9 cellular contexts compared by ENCODE assay signal in the genomic region with DNA sequence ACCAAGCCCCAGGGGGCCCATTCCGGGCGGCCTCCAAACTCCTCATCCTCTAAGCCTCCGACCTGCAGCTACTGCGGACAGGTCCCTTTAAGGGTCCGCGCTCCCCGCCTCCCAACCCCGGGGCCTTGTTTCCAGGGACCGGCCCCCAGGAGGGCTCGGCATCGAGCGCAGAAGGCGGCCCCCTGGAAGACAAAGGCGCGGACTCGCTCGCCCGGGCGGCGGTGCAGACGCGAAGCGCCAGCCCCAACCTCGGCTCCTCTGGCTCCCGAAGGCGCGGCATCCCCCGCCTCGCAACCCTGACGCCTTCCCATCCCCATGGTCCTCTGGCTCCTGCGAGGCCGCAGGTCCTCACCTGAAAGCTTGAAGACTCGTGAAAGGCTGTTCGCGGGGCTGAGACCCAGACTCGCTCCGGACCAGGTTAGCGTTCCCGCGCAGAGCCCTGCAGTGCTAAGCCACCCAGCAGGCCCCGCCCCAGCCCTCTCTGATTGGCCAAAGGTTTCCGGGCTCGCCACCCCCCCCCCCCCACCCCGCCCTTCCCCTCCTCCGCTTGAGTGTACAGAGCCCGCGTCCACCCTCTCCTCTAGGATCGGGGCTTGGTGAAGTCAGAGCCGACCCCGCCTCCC. TPM values are rescaled to one million over a fixed set of nuclear protein-coding genes. Genes with fewer than 3 reads are reported as not detected.
DNase-seq lines count a peak whose midpoint lies in the region; ATAC-seq and TF ChIP-seq lines count a peak whose summit lies in the region.
"Had no signal": no experiment of that assay in that cellular context is flagged by ENCODE, and none has a peak within 500 bp of the region (broad histone marks: within the 10 kb centered on the region; RNA-seq: fewer than 3 reads in every experiment).

A gene (minus strand): TSS at position 426 of the 623 bp plus-strand sequence.

- no peaks in the 10 kb centered on the region for H3K9me3 ChIP-seq in endodermal cell (ENCODE audit: control insufficient read depth, low read length)

- H3K27ac ChIP-seq in endodermal cell (ENCODE audit: low read depth, low read length), result peak within 1 kb of the TSS; percentile 90
- H3K27ac ChIP-seq: VCaP had no signal

- H3K9ac ChIP-seq in endodermal cell (ENCODE audit: extremely low read depth, low read length, poor library complexity, severe bottlenecking), result peak within 1 kb of the TSS; percentile 34

- H3K9me3 Mint-ChIP-seq in endodermal cell (peaks cover 39% of the 10 kb centered on the region), memory B cell (no peaks in the 10 kb centered on the region)

- H3K4me1 ChIP-seq in endodermal cell (ENCODE audit: control insufficient read depth, insufficient read depth, low read length), result no peaks in the 10 kb centered on the region

- no peaks in the 10 kb centered on the region for H3K27me3 ChIP-seq in endodermal cell (ENCODE audit: control insufficient read depth, insufficient read depth, low read length, poor library complexity, severe bottlenecking)

- no peaks in the 10 kb centered on the region for H3K4me1 Mint-ChIP-seq in endodermal cell
- H3K4me1 Mint-ChIP-seq in memory B cell, result no peaks in the 10 kb centered on the region

- H3K36me3 Mint-ChIP-seq in endodermal cell (ENCODE audit: low read depth) (no peaks in the 10 kb centered on the region), memory B cell (no peaks in the 10 kb centered on the region)

- ATAC-seq in HG03066 (IDR thresholded peaks at IDR 0.05; ENCODE audit: low read depth, unreplicated experiment) (peak; percentile 88), memory B cell (ENCODE audit: low read depth) (peak; percentile 67)

- 0% methylated on average over 2 to 44 of the region's 50 CpGs for WGBS in endodermal cell (ENCODE audit: insufficient coverage in 1 of 2, insufficient read length in 1 of 2), 2 experiments

- H3K27me3 Mint-ChIP-seq in endodermal cell (ENCODE audit: insufficient read depth), result peaks cover 11% of the 10 kb centered on the region
- H3K27me3 Mint-ChIP-seq in memory B cell, result peaks cover 7% of the 10 kb centered on the region

- peak within 1 kb of the TSS; percentile 81 for H3K4me3 ChIP-seq in endodermal cell (ENCODE audit: low read length)

- H3K36me3 ChIP-seq in endodermal cell (ENCODE audit: control insufficient read depth, insufficient read depth, low read length), result no peaks in the 10 kb centered on the region

- no peak for TF ChIP-seq CTCF in GM13977 (IDR thresholded peaks at IDR 0.05; ENCODE audit: extremely low read depth, insufficient read depth, missing control alignments)
- no peak for TF ChIP-seq CTCF in endodermal cell (conservative IDR thresholded peaks at IDR 0.05)

- in situ Hi-C loops in GM13977 (cut with MboI; ENCODE audit: low pct_unique_long_range_greater_than_20kb, low sequenced_read_pairs, unreplicated experiment), result no loop called here

- H3K4me3 Mint-ChIP-seq in endodermal cell (peak within 1 kb of the TSS; percentile 63), memory B cell (peak within 1 kb of the TSS; percentile 84)

- no peak within 1 kb of the TSS for H3K27ac Mint-ChIP-seq in endodermal cell
- no peak within 1 kb of the TSS for H3K27ac Mint-ChIP-seq in memory B cell

- peak; percentile 65 for DNase-seq in GM13977 (ENCODE audit: low spot score)
- peak; percentile 26 for DNase-seq in NCI-H460 (ENCODE audit: extremely low read depth, low read depth)
- DNase-seq in activated CD8-positive, alpha-beta memory T cell treated with anti-CD3 and anti-CD28 coated beads, Interleukin-2, amount 50 U/mL, for 4 hours, result peak; percentile 59
- DNase-seq in endodermal cell, result peak; percentile 91
- peak; percentile 2 to 15 for DNase-seq in memory B cell (ENCODE audit: low spot score in 2 of 2)
- peak; percentile 23 for DNase-seq in stimulated activated CD8-positive, alpha-beta memory T cell treated with anti-CD3 and anti-CD28 coated beads, Interleukin-12 subunit alpha, Interleukin-12 subunit beta, amount 100 ng/mL, for 24 hours (ENCODE audit: extremely low read depth)
- DNase-seq in NK-92 treated with Interleukin-12 subunit alpha and Interleukin-12 subunit beta, amount 100 ng/mL, for 24 hours (lab: John Stamatoyannopoulos, UW), result no peak

RNA-seq across cellular contexts. Expression of the gene that starts here (rescaled TPM):
- 0.42 TPM in 1 of 2 replicates, not detected in the other for total RNA-seq in NCI-H460 (2014; rRNA removed; shearing (Covaris generic))
- polyA plus RNA-seq in NCI-H460 (2014; cell fraction: nucleus; rRNA removed), result not detected in 2 replicates
- 10 to 100 TPM; 30.6 to 88.4 TPM for total RNA-seq in endodermal cell
- 427 TPM for polyA plus RNA-seq in endodermal cell (2013, experiment 1 of 2)
- 402 TPM for polyA plus RNA-seq in endodermal cell (2013, experiment 2 of 2)

Comparison
In these comparisons a context has a peak if more than half of its experiments do, and no peak if none do; other contexts are left out.
1. RNA of the gene that starts here (total RNA-seq): 30.6 to 88.4 TPM in endodermal cell; 0.42 TPM in NCI-H460; every median in the first group is over 10 times any median in the second.
2. Peak in DNase-seq in NCI-H460; RNA of the gene not detected or under 1 TPM.